16 cellular contexts compared by ENCODE assay signal in genomic region chr1:184465489-184466146, GRCh38.
A peak's percentile ranks its signal among the peaks of the same experiment; 100 is the strongest.
DNase-seq lines count a peak whose midpoint lies in the region; ATAC-seq, FAIRE-seq and TF ChIP-seq lines count a peak whose summit lies in the region.
"Had no signal": no experiment of that assay in that cellular context is flagged by ENCODE, and none has a peak within 500 bp of the region (broad histone marks: within the 10 kb centered on the region; RNA-seq: fewer than 3 reads in every experiment).

No MANE protein-coding gene starts in this region.

- peak overlapping the region in 1 of 2 donors; percentile 64 for H3K27ac Mint-ChIP-seq in natural killer cell treated with Interleukin-12 subunit alpha and Interleukin-12 subunit beta and Interleukin-15 and Interleukin-18, amount 100 ng/mL, for 72 hours
- H3K27ac Mint-ChIP-seq: activated naive CD8-positive, alpha-beta T cell treated with anti-CD3 and anti-CD28 coated beads, Interleukin-2, amount 50 U/mL, for 24 hours had no signal

- H3K9me3 ChIP-seq in Panc1 (ENCODE audit: control insufficient read depth, insufficient read depth, low read depth, low read length) (no peaks in the 10 kb centered on the region), cardiac muscle cell (ENCODE audit: low read depth) (no peaks in the 10 kb centered on the region)
- H3K9me3 ChIP-seq: SJCRH30, thoracic aorta had no signal

- no peaks in the 10 kb centered on the region for H3K27me3 ChIP-seq in Panc1 (ENCODE audit: control insufficient read depth, insufficient read depth, low read length)
- no peaks in the 10 kb centered on the region for H3K27me3 ChIP-seq in cardiac muscle cell
- H3K27me3 ChIP-seq: SJCRH30 had no signal

- H3K36me3 ChIP-seq in Panc1 (ENCODE audit: control insufficient read depth, insufficient read depth, low read length) (no peaks in the 10 kb centered on the region), cardiac muscle cell (no peaks in the 10 kb centered on the region)
- H3K36me3 ChIP-seq: SJCRH30, thoracic aorta had no signal

- BruUV-seq in Panc1 (replicated peaks; lab: Mats Ljungman, UMichigan), result no TSS peak

- H3K9me3 Mint-ChIP-seq in natural killer cell treated with Interleukin-12 subunit alpha and Interleukin-12 subunit beta and Interleukin-15 and Interleukin-18, amount 100 ng/mL, for 72 hours, result no peaks in the 10 kb centered on the region
- H3K9me3 Mint-ChIP-seq: activated naive CD8-positive, alpha-beta T cell treated with anti-CD3 and anti-CD28 coated beads, Interleukin-2, amount 50 U/mL, for 24 hours; activated T-cell treated with anti-CD3 and anti-CD28 coated beads, Interleukin-2, amount 50 U/mL, for 4 hours had no signal

- FAIRE-seq in D721Med (lab: Jason Lieb, UNC) (peak; percentile 16), HTR-8/SVneo (lab: Jason Lieb, UNC) (no peak)

- no peak for DNase-seq in D721Med (ENCODE audit: insufficient read length, low spot score)
- DNase-seq in Panc1 (ENCODE audit: low read depth, low spot score), result no peak
- peak; percentile 15 to 38 for DNase-seq in cardiac muscle cell (ENCODE audit: low read depth in 1 of 2, low spot score in 1 of 2)
- DNase-seq in natural killer cell treated with Interleukin-12 subunit alpha and Interleukin-12 subunit beta and Interleukin-15 and Interleukin-18, amount 100 ng/mL, for 72 hours (ENCODE audit: low spot score), result peak; percentile 75
- no peak for DNase-seq in left lobe of liver (ENCODE audit: low spot score)
- no peak for DNase-seq in HTR-8/SVneo (ENCODE audit: insufficient read length, low spot score)
- no peak for DNase-seq in NCI-H2029 treated with DMSO at 0.1 percent for 48 hours (lab: John Stamatoyannopoulos, UW)
- DNase-seq: activated CD4-positive, alpha-beta T cell treated with anti-CD3 and anti-CD28 coated beads, Interleukin-2, amount 50 U/mL, for 1 hour; activated naive CD8-positive, alpha-beta T cell treated with anti-CD3 and anti-CD28 coated beads, Interleukin-2, amount 50 U/mL, for 24 hours; activated T-cell treated with anti-CD3 and anti-CD28 coated beads, Interleukin-2, amount 50 U/mL, for 4 hours; cerebellar nuclear complex; NCI-H2227 treated with DMSO at 0.1 percent for 48 hours; SJCRH30; T1000 had no signal

- no peak for TF ChIP-seq CTCF in D721Med (IDR thresholded peaks at IDR 0.05; ENCODE audit: insufficient read depth, missing control alignments)
- 0 out of 2 replicates have a peak, but pooled peaks have one; percentile 10 for TF ChIP-seq CTCF in Panc1 (IDR thresholded peaks at IDR 0.05)
- peak; percentile 24 for TF ChIP-seq CTCF in cardiac muscle cell (IDR thresholded peaks at IDR 0.05; ENCODE audit: low read depth, low read length)

- no peak overlapping the region for H3K4me3 ChIP-seq in Panc1 (ENCODE audit: low read depth in 2 of 2, low read length in 2 of 2)
- H3K4me3 ChIP-seq in cardiac muscle cell, result no peak overlapping the region
- H3K4me3 ChIP-seq: SJCRH30, thoracic aorta had no signal

- intact Hi-C loops in Panc1 (cut with micrococcal nuclease; ENCODE audit: unreplicated experiment), result no loop called here

- H3K4me1 Mint-ChIP-seq in natural killer cell treated with Interleukin-12 subunit alpha and Interleukin-12 subunit beta and Interleukin-15 and Interleukin-18, amount 100 ng/mL, for 72 hours (ENCODE audit: low read depth in 2 of 2), result peaks cover 42 to 44% of the 10 kb centered on the region in 2 donors
- H3K4me1 Mint-ChIP-seq: activated naive CD8-positive, alpha-beta T cell treated with anti-CD3 and anti-CD28 coated beads, Interleukin-2, amount 50 U/mL, for 24 hours had no signal

- H3K27ac ChIP-seq in Panc1 (ENCODE audit: low read length) (no peak overlapping the region), cardiac muscle cell (no peak overlapping the region)
- H3K27ac ChIP-seq: SJCRH30, thoracic aorta had no signal

- no peaks in the 10 kb centered on the region for H3K27me3 Mint-ChIP-seq in natural killer cell treated with Interleukin-12 subunit alpha and Interleukin-12 subunit beta and Interleukin-15 and Interleukin-18, amount 100 ng/mL, for 72 hours
- H3K27me3 Mint-ChIP-seq: activated naive CD8-positive, alpha-beta T cell treated with anti-CD3 and anti-CD28 coated beads, Interleukin-2, amount 50 U/mL, for 24 hours had no signal

- POLR2A ChIA-PET in Panc1 (lab: Charles Lee), result no interaction called here

- H3K4me3 Mint-ChIP-seq in natural killer cell treated with Interleukin-12 subunit alpha and Interleukin-12 subunit beta and Interleukin-15 and Interleukin-18, amount 100 ng/mL, for 72 hours, result no peak overlapping the region
- H3K4me3 Mint-ChIP-seq: activated naive CD8-positive, alpha-beta T cell treated with anti-CD3 and anti-CD28 coated beads, Interleukin-2, amount 50 U/mL, for 24 hours; activated T-cell treated with anti-CD3 and anti-CD28 coated beads, Interleukin-2, amount 50 U/mL, for 4 hours had no signal

- ATAC-seq in Panc1, result no peak
- ATAC-seq in natural killer cell treated with Interleukin-12 subunit alpha and Interleukin-12 subunit beta and Interleukin-15 and Interleukin-18, amount 100 ng/mL, for 72 hours, result peak; percentile 76 to 83
- ATAC-seq in left lobe of liver, result no peak
- no peak for ATAC-seq in HG03442 (IDR thresholded peaks at IDR 0.05; ENCODE audit: unreplicated experiment)
- ATAC-seq: activated naive CD8-positive, alpha-beta T cell treated with anti-CD3 and anti-CD28 coated beads, Interleukin-2, amount 50 U/mL, for 24 hours; activated T-cell treated with anti-CD3 and anti-CD28 coated beads, Interleukin-2, amount 50 U/mL, for 4 hours had no signal

- H3K36me3 Mint-ChIP-seq in natural killer cell treated with Interleukin-12 subunit alpha and Interleukin-12 subunit beta and Interleukin-15 and Interleukin-18, amount 100 ng/mL, for 72 hours, result no peaks in the 10 kb centered on the region

- in situ Hi-C loops in Panc1 (cut with HindIII; ENCODE audit: low pct_unique_long_range_greater_than_20kb, low sequenced_read_pairs), result no loop called here

- H3K4me1 ChIP-seq in Panc1 (ENCODE audit: control insufficient read depth, insufficient read depth, low read length) (no peaks in the 10 kb centered on the region), cardiac muscle cell (ENCODE audit: low read depth) (peaks cover 3% of the 10 kb centered on the region)
- H3K4me1 ChIP-seq: SJCRH30 had no signal

- CTCF ChIA-PET in Panc1 (lab: Charles Lee), result no interaction called here

Comparison
In these comparisons a context has a peak if more than half of its experiments do, and no peak if none do; other contexts are left out.
1. DNase-seq: peak in cardiac muscle cell (2 of 2) and natural killer cell treated with Interleukin-12 subunit alpha and Interleukin-12 subunit beta and Interleukin-15 and Interleukin-18, amount 100 ng/mL, for 72 hours (single experiment); none in D721Med (single experiment), Panc1 (single experiment), left lobe of liver (single experiment), HTR-8/SVneo (single experiment) and NCI-H2029 treated with DMSO at 0.1 percent for 48 hours (single experiment).
2. ATAC-seq: peak in natural killer cell treated with Interleukin-12 subunit alpha and Interleukin-12 subunit beta and Interleukin-15 and Interleukin-18, amount 100 ng/mL, for 72 hours (2 of 2); none in Panc1 (single experiment), left lobe of liver (single experiment) and HG03442 (single experiment).